8 cellular contexts compared by ENCODE assay signal in the genomic region with DNA sequence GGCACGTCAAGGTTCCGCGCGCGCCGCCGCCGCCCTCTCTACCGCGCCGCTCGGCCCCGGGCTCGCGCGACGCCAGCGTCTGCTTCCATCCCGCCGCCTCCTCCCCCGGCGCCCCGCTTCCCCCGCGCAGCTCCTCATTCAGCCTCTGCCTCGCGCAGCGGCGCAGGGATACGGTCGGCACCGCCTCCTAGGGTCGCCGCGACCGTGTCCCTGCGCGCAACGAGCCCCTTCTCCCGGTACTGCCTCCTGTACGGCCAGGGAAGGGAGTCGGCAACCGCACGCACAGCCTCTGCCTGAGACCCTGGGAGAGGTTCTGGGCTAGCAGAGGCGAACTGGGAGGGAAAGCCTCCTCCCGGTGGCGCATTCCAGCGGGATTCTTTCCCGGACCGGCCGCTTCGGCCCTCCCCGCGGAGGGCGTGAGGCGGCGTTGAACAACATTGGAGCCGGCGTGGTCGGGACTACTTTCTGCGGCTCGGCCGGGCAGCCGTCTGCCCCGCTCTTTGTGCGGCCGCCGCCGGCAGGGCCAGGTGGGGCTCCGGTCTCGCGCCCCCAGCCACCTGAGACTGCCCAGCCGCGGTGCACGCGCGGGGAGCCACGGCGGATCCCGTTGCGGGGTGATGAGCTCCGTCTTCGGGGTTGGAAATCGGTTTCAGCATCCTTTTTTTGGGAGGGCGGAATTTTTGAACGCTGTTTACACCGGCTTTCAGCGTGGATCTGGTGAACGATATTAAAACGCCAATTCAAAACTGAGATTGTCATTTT. TPM values are rescaled to one million over a fixed set of nuclear protein-coding genes. Genes with fewer than 3 reads are reported as not detected.
A peak's percentile ranks its signal among the peaks of the same experiment; 100 is the strongest.
DNase-seq lines count a peak whose midpoint lies in the region; ATAC-seq and TF ChIP-seq lines count a peak whose summit lies in the region.

A gene (minus strand): TSS at position 172 of the 762 bp plus-strand sequence. CDS start 309 bp downstream, outside the sequence.

- POLR2A ChIA-PET in CD8-positive, alpha-beta T cell (lab: Charles Lee) = interaction anchor here (1.5 kb wide), 1 partner anchor 60 kb away, joined by 4 read pairs; no protein-coding TSS in a partner anchor

- no peaks in the 10 kb centered on the region for H3K36me3 Mint-ChIP-seq in CD8-positive, alpha-beta T cell

- peak within 1 kb of the TSS; percentile 85 for H3K4me3 ChIP-seq in CD8-positive, alpha-beta T cell (ENCODE audit: low read depth, low read length)

- TF ChIP-seq CTCF in CD8-positive, alpha-beta T cell (IDR thresholded peaks at IDR 0.05) = no peak

- no peak within 1 kb of the TSS for H3K27ac Mint-ChIP-seq in CD8-positive, alpha-beta T cell

- H3K4me1 Mint-ChIP-seq in CD8-positive, alpha-beta T cell (ENCODE audit: low read depth) = peaks cover 23% of the 10 kb centered on the region

- no peaks in the 10 kb centered on the region for H3K27me3 ChIP-seq in CD8-positive, alpha-beta T cell (ENCODE audit: insufficient read depth, low read length)

- peaks cover 28% of the 10 kb centered on the region for H3K27me3 Mint-ChIP-seq in CD8-positive, alpha-beta T cell (ENCODE audit: low read depth)

- H3K9me3 ChIP-seq in CD8-positive, alpha-beta T cell (ENCODE audit: low read length) = no peaks in the 10 kb centered on the region

- ATAC-seq in CD8-positive, alpha-beta T cell = peak; percentile 91
- peak; percentile 79 for ATAC-seq in GM21360 (IDR thresholded peaks at IDR 0.05; ENCODE audit: unreplicated experiment)

- no peaks in the 10 kb centered on the region for H3K36me3 ChIP-seq in CD8-positive, alpha-beta T cell (ENCODE audit: insufficient read depth, low read length)

- CTCF ChIA-PET in CD8-positive, alpha-beta T cell (lab: Charles Lee) = interaction anchor here (1.0 to 1.2 kb wide), 3 partner anchors 28 to 945 kb away, joined by 3 read pairs; no protein-coding TSS in a partner anchor

- intact Hi-C loops in CD8-positive, alpha-beta T cell (cut with DNase I, micrococcal nuclease) = loop anchor here in 1 of 2 experiments (2.0 kb wide), 1 partner anchor 90 kb away; a partner anchor contains a TSS

- no peaks in the 10 kb centered on the region for H3K9me3 Mint-ChIP-seq in CD8-positive, alpha-beta T cell

- H3K27ac ChIP-seq in CD8-positive, alpha-beta T cell (ENCODE audit: low read depth, low read length) = peak within 1 kb of the TSS; percentile 35

- peak within 1 kb of the TSS; percentile 87 for H3K4me3 Mint-ChIP-seq in CD8-positive, alpha-beta T cell

- H3K4me1 ChIP-seq in CD8-positive, alpha-beta T cell (ENCODE audit: insufficient read depth, low read length) = peaks cover 14% of the 10 kb centered on the region

- DNase-seq in CD8-positive, alpha-beta T cell = peak; percentile 33 to 83 (median 68)
- DNase-seq in HT1080 (ENCODE audit: low read depth) = peak; percentile 86
- DNase-seq in NOMO-1 treated with DMSO at 0.1 percent for 48 hours (lab: John Stamatoyannopoulos, UW; ENCODE audit: unreplicated experiment) = peak; percentile 79
- peak; percentile 60 for DNase-seq in activated T-cell treated with anti-CD3 and anti-CD28 coated beads for 1 hour (ENCODE audit: low read depth)
- DNase-seq in epidermal melanocyte (ENCODE audit: insufficient read length, low spot score) = peak; percentile 94
- DNase-seq in midbrain (lab: John Stamatoyannopoulos, UW) = peak; percentile 92
- DNase-seq in stimulated activated CD8-positive, alpha-beta memory T cell treated with anti-CD3 and anti-CD28 coated beads, Interleukin-15, amount 100 ng/mL, for 4 hours (ENCODE audit: low read depth in 2 of 2) = peak; percentile 46 to 51

RNA-seq across cellular contexts. Expression of the gene that starts here (rescaled TPM):
- 1 to 10 TPM; 1.3 to 2.1 TPM for total RNA-seq in CD8-positive, alpha-beta T cell
- total RNA-seq in HT1080 (2014; rRNA removed; shearing (Covaris generic)) = 21.2 and 22.4 TPM in 2 replicates
- polyA plus RNA-seq in HT1080 (2015; cell fraction: cytosol; rRNA removed) = 7.8 and 9.7 TPM in 2 replicates
- 20.2 and 22.9 TPM in 2 replicates for polyA plus RNA-seq in HT1080 (2015; cell fraction: nucleus; rRNA removed)

Comparison
In these comparisons a context has a peak if more than half of its experiments do, and no peak if none do; other contexts are left out.
1. Peak in every context shown above with its lines: DNase-seq, ATAC-seq, H3K4me3 ChIP-seq and H3K27ac ChIP-seq.